ENCODE assay signal across 10 cellular contexts in the genomic region with DNA sequence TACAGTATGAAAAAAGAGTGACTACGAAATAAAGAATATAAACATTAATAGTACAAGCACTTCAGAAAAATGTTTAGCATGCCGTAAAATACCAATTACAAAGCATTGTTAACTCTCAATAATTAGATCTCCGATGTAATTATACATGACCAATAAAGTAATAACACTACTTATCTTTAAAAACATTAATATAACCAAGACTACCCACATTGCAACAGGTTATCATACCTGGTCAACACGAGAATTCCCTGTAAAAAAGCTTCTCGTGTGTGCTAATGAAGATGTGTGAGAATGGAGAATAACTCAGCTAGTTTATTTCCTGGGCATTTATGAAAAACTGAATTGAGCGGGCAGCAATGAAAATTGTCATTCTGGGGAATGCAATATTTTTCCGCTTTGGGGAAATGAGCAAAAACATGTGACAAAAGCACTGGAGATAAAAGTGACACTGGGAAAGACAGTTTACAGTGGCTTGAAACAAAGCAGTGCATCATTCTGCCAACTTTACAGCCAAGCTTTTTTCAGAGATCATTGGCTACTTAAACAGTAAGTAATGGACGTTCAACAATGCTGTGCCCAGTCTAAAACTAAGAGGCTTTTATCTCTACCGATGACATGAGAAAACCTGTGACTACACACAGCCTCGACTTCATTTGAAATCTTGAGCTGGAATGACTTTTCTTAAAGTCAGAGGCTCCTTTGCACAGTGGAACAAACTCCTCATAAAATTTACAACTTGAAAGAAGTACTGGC. TPM values are rescaled to one million over a fixed set of nuclear protein-coding genes. Genes with fewer than 3 reads are reported as not detected.
DNase-seq lines count a peak whose midpoint lies in the region; ATAC-seq and TF ChIP-seq lines count a peak whose summit lies in the region.
"Had no signal": no experiment of that assay in that cellular context is flagged by ENCODE, and none has a peak within 500 bp of the region (broad histone marks: within the 10 kb centered on the region; RNA-seq: fewer than 3 reads in every experiment).

No MANE protein-coding gene starts in this region.

- DNase-seq in Calu3 = no peak
- no peak for DNase-seq in endodermal cell
- no peak for DNase-seq in gastrocnemius medialis
- no peak for DNase-seq in hippocampal formation (lab: John Stamatoyannopoulos, UW)
- no peak for DNase-seq in NOMO-1 (lab: John Stamatoyannopoulos, UW; ENCODE audit: unreplicated experiment in 2 of 2)
- DNase-seq: NCI-H226 had no signal

- H3K27ac ChIP-seq in OCI-LY1 (ENCODE audit: low read depth, low read length, poor library complexity, severe bottlenecking) = peak overlapping the region; percentile 81
- H3K27ac ChIP-seq in endodermal cell (ENCODE audit: low read depth, low read length) = no peak overlapping the region
- H3K27ac ChIP-seq in gastrocnemius medialis = peak overlapping the region; percentile 96 to 99 (median 98)

- no peak overlapping the region for H2AFZ ChIP-seq in OCI-LY1 (ENCODE audit: low read length)

- H3K36me3 Mint-ChIP-seq in Calu3 (ENCODE audit: insufficient read depth, unreplicated experiment) (peaks cover 15% of the 10 kb centered on the region), endodermal cell (ENCODE audit: low read depth) (peaks cover 25% of the 10 kb centered on the region)

- H3K9me2 ChIP-seq in OCI-LY1 (ENCODE audit: low read depth, low read length) = no peaks in the 10 kb centered on the region

- H3K4me1 Mint-ChIP-seq in Calu3 (ENCODE audit: low read depth, unreplicated experiment) = no peaks in the 10 kb centered on the region
- peaks cover 23% of the 10 kb centered on the region for H3K4me1 Mint-ChIP-seq in endodermal cell

- CTCF ChIA-PET in Calu3 (lab: Charles Lee) = interaction anchor here (0.6 to 0.7 kb wide), 2 partner anchors 22 to 159 kb away, joined by 3 to 4 read pairs; no protein-coding TSS in a partner anchor

- H3F3A ChIP-seq in OCI-LY1 (ENCODE audit: insufficient read depth, low read length) = no peaks in the 10 kb centered on the region; the same call in 1 of the 2 replicates

- H3K9me3 Mint-ChIP-seq in Calu3 (ENCODE audit: low read depth, unreplicated experiment) = no peaks in the 10 kb centered on the region
- H3K9me3 Mint-ChIP-seq in endodermal cell = no peaks in the 10 kb centered on the region

- in situ Hi-C loops in gastrocnemius medialis (cut with MboI; ENCODE audit: low sequenced_read_pairs in 4 of 4) = no loop called here

- no peaks in the 10 kb centered on the region for H3K27me3 Mint-ChIP-seq in Calu3 (ENCODE audit: unreplicated experiment)
- no peaks in the 10 kb centered on the region for H3K27me3 Mint-ChIP-seq in endodermal cell (ENCODE audit: insufficient read depth)

- H3K27me3 ChIP-seq in OCI-LY1 (ENCODE audit: insufficient read depth, low read length) (no peaks in the 10 kb centered on the region), endodermal cell (ENCODE audit: control insufficient read depth, insufficient read depth, low read length, poor library complexity, severe bottlenecking) (no peaks in the 10 kb centered on the region), gastrocnemius medialis (no peaks in the 10 kb centered on the region)
- H3K27me3 ChIP-seq: body of pancreas had no signal

- H3K4me1 ChIP-seq in OCI-LY1 (ENCODE audit: insufficient read depth, low read length, severe bottlenecking) (peaks cover 59% of the 10 kb centered on the region), endodermal cell (ENCODE audit: control insufficient read depth, insufficient read depth, low read length) (peaks cover 9% of the 10 kb centered on the region), gastrocnemius medialis (peaks cover 33 to 51% of the 10 kb centered on the region in 2 donors)

- 96 to 99% methylated on average over 9 to 10 of the region's 10 CpGs for WGBS in endodermal cell (ENCODE audit: insufficient coverage in 1 of 2, insufficient read length in 1 of 2), 2 experiments

- H3K9me3 ChIP-seq in OCI-LY1 (ENCODE audit: low read length) (no peaks in the 10 kb centered on the region), endodermal cell (ENCODE audit: control insufficient read depth, low read length) (no peaks in the 10 kb centered on the region), gastrocnemius medialis (no peaks in the 10 kb centered on the region)
- H3K9me3 ChIP-seq: body of pancreas had no signal

- no peak for TF ChIP-seq CTCF in Calu3 (IDR thresholded peaks at IDR 0.05; ENCODE audit: unreplicated experiment)
- TF ChIP-seq CTCF in OCI-LY1 (IDR thresholded peaks at IDR 0.05; ENCODE audit: low read length) = no peak
- TF ChIP-seq CTCF in endodermal cell (conservative IDR thresholded peaks at IDR 0.05) = no peak
- no peak for TF ChIP-seq CTCF in gastrocnemius medialis (IDR thresholded peaks at IDR 0.05 in 4 of 5, conservative IDR thresholded peaks at IDR 0.05 in 1 of 5)

- H3K9ac ChIP-seq in OCI-LY1 (ENCODE audit: low read length) (peak overlapping the region; percentile 84), endodermal cell (ENCODE audit: extremely low read depth, low read length, poor library complexity, severe bottlenecking) (no peak overlapping the region)

- H3K27ac Mint-ChIP-seq in Calu3 (ENCODE audit: unreplicated experiment) (peak overlapping the region; percentile 30), endodermal cell (no peak overlapping the region)

- H3K4me3 ChIP-seq in OCI-LY1 (ENCODE audit: low read depth, low read length, poor library complexity, severe bottlenecking) (peak overlapping the region; percentile 65), endodermal cell (ENCODE audit: low read length) (peak overlapping the region; percentile 81), gastrocnemius medialis (peak overlapping the region in 2 of 4 donors; percentile 79 to 83)

- ATAC-seq in gastrocnemius medialis (no peak), HG02798 (IDR thresholded peaks at IDR 0.05; ENCODE audit: poor library complexity, unreplicated experiment) (no peak), HG03108 (IDR thresholded peaks at IDR 0.05; ENCODE audit: unreplicated experiment) (no peak)

- peaks cover 56% of the 10 kb centered on the region for H3K36me3 ChIP-seq in OCI-LY1 (ENCODE audit: insufficient read depth, low read length)
- H3K36me3 ChIP-seq in endodermal cell (ENCODE audit: control insufficient read depth, insufficient read depth, low read length) = peaks cover 21% of the 10 kb centered on the region
- no peaks in the 10 kb centered on the region for H3K36me3 ChIP-seq in gastrocnemius medialis

- H3K4me3 Mint-ChIP-seq in Calu3 (ENCODE audit: low read depth, unreplicated experiment) = peak overlapping the region; percentile 84
- H3K4me3 Mint-ChIP-seq in endodermal cell = peak overlapping the region; percentile 56

- H3K79me2 ChIP-seq in OCI-LY1 (ENCODE audit: insufficient read depth, low read length) = peaks cover 31% of the 10 kb centered on the region; the same call in 1 of the 2 replicates

- H4K20me1 ChIP-seq in OCI-LY1 (ENCODE audit: insufficient read depth, low read length) = no peaks in the 10 kb centered on the region

- intact Hi-C loops in Calu3 (cut with micrococcal nuclease; ENCODE audit: unreplicated experiment) (no loop called here), gastrocnemius medialis (cut with DNase I; ENCODE audit: low total_unique reads) (loop anchor here (5.0 kb wide), 1 partner anchor 238 kb away; a partner anchor contains a TSS)

- TF ChIP-seq POLR2A in gastrocnemius medialis (IDR thresholded peaks at IDR 0.05) = no peak

- no TSS peak for BruUV-seq in Calu3 (replicated peaks; lab: Mats Ljungman, UMichigan)

- H3K4me2 ChIP-seq in OCI-LY1 (ENCODE audit: low read length) = peak overlapping the region; percentile 98

RNA-seq across cellular contexts. Expression of a gene that starts 34.7 kb away (rescaled TPM):
- total RNA-seq in Calu3 (2022) (9.8 and 11.8 TPM in 2 replicates), endodermal cell (10 to 100 TPM; 22.4 to 28.3 TPM), gastrocnemius medialis (10 to 100 TPM in 1 of 4 donors, 1 to 10 TPM in 3; 7.1 to 13.9 (median 7.8) TPM)
- polyA plus RNA-seq in endodermal cell (2013, experiment 1 of 2) = 12.3 TPM
- 12.3 TPM for polyA plus RNA-seq in endodermal cell (2013, experiment 2 of 2)
